9 cellular contexts compared by ENCODE assay signal in genomic region chr20:25076731-25077609, GRCh38. TPM values are rescaled to one million over a fixed set of nuclear protein-coding genes. Genes with fewer than 3 reads are reported as not detected.
DNase-seq lines count a peak whose midpoint lies in the region; TF ChIP-seq lines count a peak whose summit lies in the region.
"Had no signal": no experiment of that assay in that cellular context is flagged by ENCODE, and none has a peak within 500 bp of the region (broad histone marks: within the 10 kb centered on the region; RNA-seq: fewer than 3 reads in every experiment).

No MANE protein-coding gene starts in this region.

- POLR2A ChIA-PET in HEK293T (lab: Yijun Ruan, JAX) = no interaction called here

- no peaks in the 10 kb centered on the region for H3K36me3 Mint-ChIP-seq in neural crest cell (ENCODE audit: low read depth)

- CTCF ChIA-PET in HEK293T (lab: Yijun Ruan, JAX) = no interaction called here

- no peaks in the 10 kb centered on the region for H3K9me3 Mint-ChIP-seq in neural crest cell

- H3K27ac ChIP-seq in C4-2B (no peak overlapping the region), coronary artery (no peak overlapping the region)

- no peak overlapping the region for H3K27ac Mint-ChIP-seq in neural crest cell (ENCODE audit: unreplicated experiment)

- TF ChIP-seq CTCF in C4-2B (conservative IDR thresholded peaks at IDR 0.05) (peak; percentile 73), coronary artery (IDR thresholded peaks at IDR 0.05) (no peak), neural crest cell (conservative IDR thresholded peaks at IDR 0.05) (peak; percentile 24)

- H3K27me3 Mint-ChIP-seq in neural crest cell (ENCODE audit: low read depth) = peaks cover 95% of the 10 kb centered on the region

- H3K4me3 ChIP-seq in coronary artery = peak overlapping the region; percentile 62

- H3K4me1 Mint-ChIP-seq in neural crest cell = no peaks in the 10 kb centered on the region

- DNase-seq in HEK293T (ENCODE audit: extremely low spot score) = peak; percentile 34
- peak; percentile 19 for DNase-seq in NCI-H774 (lab: John Stamatoyannopoulos, UW)
- peak; percentile 31 for DNase-seq in coronary artery (ENCODE audit: low spot score)
- no peak for DNase-seq in neural crest cell (ENCODE audit: low read depth, low spot score)
- DNase-seq in CD1c-positive myeloid dendritic cell (ENCODE audit: extremely low spot score) = no peak
- no peak for DNase-seq in NCI-H1930 (lab: John Stamatoyannopoulos, UW)
- no peak for DNase-seq in HPDE6-E6E7 (ENCODE audit: extremely low spot score)

- no peak overlapping the region for H3K4me3 Mint-ChIP-seq in neural crest cell

TF ChIP-seq in HEK293T, 16 proteins besides CTCF, POLR2A, EP300 and RAD21:
- TF ChIP-seq PKNOX1 (IDR thresholded peaks at IDR 0.05) = no peak
- TF ChIP-seq SP1 (IDR thresholded peaks at IDR 0.05) = no peak
- no peak for TF ChIP-seq L3MBTL2 (conservative IDR thresholded peaks at IDR 0.05)
- no peak for TF ChIP-seq ZNF384 (IDR thresholded peaks at IDR 0.05)
- no peak for TF ChIP-seq ELF4 (IDR thresholded peaks at IDR 0.05)
- no peak for TF ChIP-seq CTBP1 (IDR thresholded peaks at IDR 0.05; ENCODE audit: borderline replicate concordance)
- TF ChIP-seq SUZ12 (IDR thresholded peaks at IDR 0.05) = no peak
- TF ChIP-seq FOXA1 (IDR thresholded peaks at IDR 0.05) = no peak
- TF ChIP-seq TARDBP (IDR thresholded peaks at IDR 0.05) = no peak
- no peak for TF ChIP-seq LEF1 (IDR thresholded peaks at IDR 0.05; ENCODE audit: borderline replicate concordance)
- no peak for TF ChIP-seq ARNT (IDR thresholded peaks at IDR 0.05)
- no peak for TF ChIP-seq HDGF (IDR thresholded peaks at IDR 0.05; ENCODE audit: borderline replicate concordance)
- TF ChIP-seq BHLHE40 (IDR thresholded peaks at IDR 0.05; ENCODE audit: borderline replicate concordance) = no peak
- TF ChIP-seq FOXK2 (IDR thresholded peaks at IDR 0.05) = no peak
- no peak for TF ChIP-seq NFRKB (IDR thresholded peaks at IDR 0.05)
- no peak for TF ChIP-seq FOXM1 (IDR thresholded peaks at IDR 0.05; ENCODE audit: borderline replicate concordance)

RNA-seq across cellular contexts. Expression of gene VSX1, which starts 5.0 kb away (rescaled TPM):
- 3.8 and 4.2 TPM in 2 replicates for total RNA-seq in neural crest cell
- total RNA-seq: dermis microvascular lymphatic vessel endothelial cell had no signal

RNA-seq across cellular contexts. Expression of gene ACSS1, which starts 19.0 kb away (rescaled TPM):
- total RNA-seq in neural crest cell = 13.1 and 14.0 TPM in 2 replicates

Comparison
In these comparisons a context has a peak if more than half of its experiments do, and no peak if none do; other contexts are left out.
1. DNase-seq: peak in HEK293T (single experiment), NCI-H774 (single experiment) and coronary artery (single experiment); none in neural crest cell (single experiment), CD1c-positive myeloid dendritic cell (single experiment), NCI-H1930 (0 of 2) and HPDE6-E6E7 (single experiment).